Comparison of ENCODE assay signal across 16 cellular contexts in the genomic region with DNA sequence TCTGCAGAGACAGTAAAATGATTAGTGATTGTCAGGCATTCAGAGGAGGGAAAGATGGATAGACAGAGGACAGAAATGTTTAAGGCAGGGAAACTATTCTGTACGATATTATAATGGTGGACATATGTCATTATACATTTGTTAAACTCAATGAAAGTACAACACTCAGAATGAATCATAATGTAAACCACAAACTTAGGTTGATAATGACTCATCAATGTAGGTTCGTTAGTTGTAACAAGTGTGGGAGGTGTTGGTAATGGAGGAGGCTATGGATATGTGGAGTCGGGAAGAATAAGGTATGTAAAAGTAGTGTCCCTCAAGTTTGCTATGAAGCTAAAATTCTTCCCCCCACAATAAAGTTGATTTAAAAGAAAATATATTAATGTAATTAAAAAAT.
DNase-seq lines count a peak whose midpoint lies in the region; ATAC-seq and TF ChIP-seq lines count a peak whose summit lies in the region.
"Had no signal": no experiment of that assay in that cellular context is flagged by ENCODE, and none has a peak within 500 bp of the region (broad histone marks: within the 10 kb centered on the region; RNA-seq: fewer than 3 reads in every experiment).

No MANE protein-coding gene starts in this region.

- no peaks in the 10 kb centered on the region for H3K27me3 ChIP-seq in kidney epithelial cell (ENCODE audit: control insufficient read depth, insufficient read depth, low read length)
- H3K27me3 ChIP-seq: left lung, transverse colon had no signal

- no peaks in the 10 kb centered on the region for H3K27me3 Mint-ChIP-seq in T-helper 2 cell treated with Interferon-gamma antibody and Interleukin-4, amounts not matched to agents 5 μg/mL and 100 μg/mL, for 36 hours (ENCODE audit: low read depth)
- H3K27me3 Mint-ChIP-seq: activated CD8-positive, alpha-beta T cell treated with anti-CD3 and anti-CD28 coated beads for 36 hours; natural killer cell treated with Interleukin-12 subunit alpha and Interleukin-12 subunit beta and Interleukin-15 and Interleukin-18, amount 100 ng/mL, for 72 hours had no signal

- DNase-seq in RPMI7951 (ENCODE audit: low read depth), result peak; percentile 13
- DNase-seq in kidney epithelial cell (ENCODE audit: low read depth), result peak; percentile 16
- no peak for DNase-seq in activated naive CD4-positive, alpha-beta T cell (lab: John Stamatoyannopoulos, UW)
- DNase-seq in HK-2 (ENCODE audit: unreplicated experiment), result no peak
- no peak for DNase-seq in T-helper 2 cell treated with Interferon-gamma antibody and Interleukin-4, amounts not matched to agents 5 μg/mL and 100 μg/mL, for 36 hours (ENCODE audit: low spot score)
- DNase-seq: activated CD8-positive, alpha-beta T cell treated with anti-CD3 and anti-CD28 coated beads for 36 hours; activated naive CD4-positive, alpha-beta T cell treated with anti-CD3 and anti-CD28 coated beads, Interleukin-2, amount 50 U/mL, for 16 hours; left lung; NCI-H1105 treated with DMSO at 0.1 percent for 48 hours; transverse colon had no signal

- H3K4me3 ChIP-seq in kidney epithelial cell (ENCODE audit: low read depth, low read length), result no peak overlapping the region
- H3K4me3 ChIP-seq: coronary artery, left lung, transverse colon had no signal

- no peaks in the 10 kb centered on the region for H3K36me3 ChIP-seq in kidney epithelial cell (ENCODE audit: control insufficient read depth, insufficient read depth, low read length)
- H3K36me3 ChIP-seq: left lung, transverse colon had no signal

- peak; percentile 98 for ATAC-seq in GM18870 (IDR thresholded peaks at IDR 0.05; ENCODE audit: unreplicated experiment)
- ATAC-seq in HG03432 (IDR thresholded peaks at IDR 0.05; ENCODE audit: unreplicated experiment), result peak; percentile 71
- ATAC-seq in GM19324 (IDR thresholded peaks at IDR 0.05; ENCODE audit: low FRiP score, unreplicated experiment), result no peak
- ATAC-seq: activated CD8-positive, alpha-beta T cell treated with anti-CD3 and anti-CD28 coated beads for 36 hours; left lung; natural killer cell treated with Interleukin-12 subunit alpha and Interleukin-12 subunit beta and Interleukin-15 and Interleukin-18, amount 100 ng/mL, for 72 hours had no signal

- peaks cover 23% of the 10 kb centered on the region for H3K9me3 Mint-ChIP-seq in T-helper 2 cell treated with Interferon-gamma antibody and Interleukin-4, amounts not matched to agents 5 μg/mL and 100 μg/mL, for 36 hours

- no peaks in the 10 kb centered on the region for H3K4me1 Mint-ChIP-seq in T-helper 2 cell treated with Interferon-gamma antibody and Interleukin-4, amounts not matched to agents 5 μg/mL and 100 μg/mL, for 36 hours (ENCODE audit: low read depth)

- H3K27ac Mint-ChIP-seq in T-helper 2 cell treated with Interferon-gamma antibody and Interleukin-4, amounts not matched to agents 5 μg/mL and 100 μg/mL, for 36 hours, result no peak overlapping the region
- H3K27ac Mint-ChIP-seq: activated CD8-positive, alpha-beta T cell treated with anti-CD3 and anti-CD28 coated beads for 36 hours; natural killer cell treated with Interleukin-12 subunit alpha and Interleukin-12 subunit beta and Interleukin-15 and Interleukin-18, amount 100 ng/mL, for 72 hours; T-helper 1 cell treated with Interleukin-12 subunit alpha and Interleukin-12 subunit beta and Interleukin-4 antibody, amounts not matched to agents 30 μg/mL and 1 μg/mL, for 36 hours had no signal

- no peaks in the 10 kb centered on the region for H3K36me3 Mint-ChIP-seq in T-helper 2 cell treated with Interferon-gamma antibody and Interleukin-4, amounts not matched to agents 5 μg/mL and 100 μg/mL, for 36 hours (ENCODE audit: low read depth)

- TF ChIP-seq CTCF in kidney epithelial cell (IDR thresholded peaks at IDR 0.05; ENCODE audit: insufficient read depth, low read length, poor library complexity, severe bottlenecking), result no peak

- no peak overlapping the region for H3K4me3 Mint-ChIP-seq in T-helper 2 cell treated with Interferon-gamma antibody and Interleukin-4, amounts not matched to agents 5 μg/mL and 100 μg/mL, for 36 hours
- H3K4me3 Mint-ChIP-seq: activated CD8-positive, alpha-beta T cell treated with anti-CD3 and anti-CD28 coated beads for 36 hours; natural killer cell treated with Interleukin-12 subunit alpha and Interleukin-12 subunit beta and Interleukin-15 and Interleukin-18, amount 100 ng/mL, for 72 hours; T-helper 1 cell treated with Interleukin-12 subunit alpha and Interleukin-12 subunit beta and Interleukin-4 antibody, amounts not matched to agents 30 μg/mL and 1 μg/mL, for 36 hours had no signal

Comparison
In these comparisons a context has a peak if more than half of its experiments do, and no peak if none do; other contexts are left out.
1. DNase-seq: peak in RPMI7951 (single experiment) and kidney epithelial cell (single experiment); none in activated naive CD4-positive, alpha-beta T cell (0 of 4), HK-2 (single experiment) and T-helper 2 cell treated with Interferon-gamma antibody and Interleukin-4, amounts not matched to agents 5 μg/mL and 100 μg/mL, for 36 hours (single experiment).